20 cellular contexts compared by ENCODE assay signal in genomic region chr2:79428745-79429144, GRCh38.
A peak's percentile ranks its signal among the peaks of the same experiment; 100 is the strongest.
DNase-seq lines count a peak whose midpoint lies in the region; ATAC-seq and TF ChIP-seq lines count a peak whose summit lies in the region.
"Had no signal": no experiment of that assay in that cellular context is flagged by ENCODE, and none has a peak within 500 bp of the region (broad histone marks: within the 10 kb centered on the region; RNA-seq: fewer than 3 reads in every experiment).

No MANE protein-coding gene starts in this region.

- H3K23me2 ChIP-seq in H9 (ENCODE audit: insufficient read length, low read depth, low read length, poor library complexity, severe bottlenecking): no peaks in the 10 kb centered on the region

- H3K36me3 Mint-ChIP-seq in GM23338 (ENCODE audit: low read depth) (no peaks in the 10 kb centered on the region), H9 (ENCODE audit: insufficient read depth in 1 of 3, low read depth in 3 of 3) (no peaks in the 10 kb centered on the region), WTC11 (no peaks in the 10 kb centered on the region)
- no peaks in the 10 kb centered on the region for H3K36me3 Mint-ChIP-seq in naive thymus-derived CD8-positive, alpha-beta T cell
- H3K36me3 Mint-ChIP-seq: CD4-positive, CD25-positive, alpha-beta regulatory T cell; CD8-positive, alpha-beta memory T cell had no signal

- no peaks in the 10 kb centered on the region for H3F3A ChIP-seq in GM23338 (replicated peaks; ENCODE audit: low read depth)

- H3K4me1 ChIP-seq in GM23338 (ENCODE audit: insufficient read depth) (peaks cover 13% of the 10 kb centered on the region), H9 (ENCODE audit: insufficient read depth, low read length) (peaks cover 4% of the 10 kb centered on the region; the same call in 1 of the 2 replicates), mesendoderm (ENCODE audit: control insufficient read depth, low read depth, low read length) (no peaks in the 10 kb centered on the region)
- H3K4me1 ChIP-seq: BE2C had no signal

- H2BK5ac ChIP-seq in H9 (ENCODE audit: insufficient read length, low read length) (no peak overlapping the region), mesendoderm (ENCODE audit: low read length) (no peak overlapping the region)

- H4K5ac ChIP-seq in H9 (ENCODE audit: insufficient read length, low read depth, low read length) (no peak overlapping the region), mesendoderm (ENCODE audit: low read length) (no peak overlapping the region)

- H2AFZ ChIP-seq in GM23338: no peak overlapping the region
- no peak overlapping the region for H2AFZ ChIP-seq in H9 (ENCODE audit: low read length)

- H4K8ac ChIP-seq in H9 (replicated peaks; ENCODE audit: insufficient read length, low read depth, low read length) (no peak overlapping the region), mesendoderm (ENCODE audit: low read depth, low read length) (no peak overlapping the region)

- H3K4me3 ChIP-seq in GM23338 (no peak overlapping the region), mesendoderm (ENCODE audit: low read length) (no peak overlapping the region)
- H3K4me3 ChIP-seq: GM12878 had no signal

- H3T11ph ChIP-seq in H9 (ENCODE audit: low read length): no peak overlapping the region

- H4K91ac ChIP-seq in H9 (ENCODE audit: insufficient read length, low read depth, low read length): no peak overlapping the region

- H3K79me2 ChIP-seq in GM23338 (replicated peaks; ENCODE audit: insufficient read depth): no peaks in the 10 kb centered on the region
- H3K79me2 ChIP-seq in H9 (ENCODE audit: insufficient read depth, low read length): no peaks in the 10 kb centered on the region
- H3K79me2 ChIP-seq in mesendoderm (ENCODE audit: control insufficient read depth, insufficient read depth, low read length): no peaks in the 10 kb centered on the region

- no peak overlapping the region for H3K14ac ChIP-seq in H9 (ENCODE audit: insufficient read depth, low read length)

- no peak overlapping the region for H2BK20ac ChIP-seq in H9 (ENCODE audit: low read depth, low read length, poor library complexity, severe bottlenecking)

- H3K9ac ChIP-seq in H9 (ENCODE audit: extremely low read depth, insufficient read length, low read length) (no peak overlapping the region), mesendoderm (ENCODE audit: low read length) (no peak overlapping the region)

- no peak overlapping the region for H3K27ac Mint-ChIP-seq in GM23338
- H3K27ac Mint-ChIP-seq in H9: peak overlapping the region in 2 of 3 experiments; percentile 30 to 91; a peak in 4 of 7 replicates
- peak overlapping the region; percentile 49; the same call in 1 of the 2 replicates for H3K27ac Mint-ChIP-seq in WTC11
- no peak overlapping the region for H3K27ac Mint-ChIP-seq in naive thymus-derived CD8-positive, alpha-beta T cell
- H3K27ac Mint-ChIP-seq: CD4-positive, CD25-positive, alpha-beta regulatory T cell; CD8-positive, alpha-beta memory T cell had no signal

- DNase-seq in GM23338 (ENCODE audit: low spot score): peak; percentile 40
- no peak for DNase-seq in H9
- no peak for DNase-seq in WTC11 (ENCODE audit: low spot score)
- peak; percentile 23 for DNase-seq in mesendoderm
- no peak for DNase-seq in NCI-H1092 (lab: John Stamatoyannopoulos, UW)
- no peak for DNase-seq in naive thymus-derived CD8-positive, alpha-beta T cell
- DNase-seq: ACHN; BE2C; C1 segment of cervical spinal cord; CD4-positive, CD25-positive, alpha-beta regulatory T cell; CD8-positive, alpha-beta memory T cell; COR-L47; DMS 273 treated with DMSO at 0.1 percent for 48 hours; DMS53; DND-41; EL; GOT3; H7 had no signal

- no peak for TF ChIP-seq CTCF in GM23338 (conservative IDR thresholded peaks at IDR 0.05; ENCODE audit: low read depth in 2 of 2)
- TF ChIP-seq CTCF in H9 (conservative IDR thresholded peaks at IDR 0.05): no peak
- TF ChIP-seq CTCF in WTC11 (IDR thresholded peaks at IDR 0.05): no peak

- no peak overlapping the region; the same call in 2 of the 3 replicates for H3K4me3 Mint-ChIP-seq in GM23338
- no peak overlapping the region for H3K4me3 Mint-ChIP-seq in H9
- no peak overlapping the region for H3K4me3 Mint-ChIP-seq in WTC11
- no peak overlapping the region for H3K4me3 Mint-ChIP-seq in naive thymus-derived CD8-positive, alpha-beta T cell
- H3K4me3 Mint-ChIP-seq: CD4-positive, CD25-positive, alpha-beta regulatory T cell; CD8-positive, alpha-beta memory T cell had no signal

- H2AK5ac ChIP-seq in H9 (ENCODE audit: insufficient read length, low read length): no peak overlapping the region
- no peak overlapping the region for H2AK5ac ChIP-seq in mesendoderm (ENCODE audit: low read length)

- no peak overlapping the region for H2BK12ac ChIP-seq in H9 (ENCODE audit: insufficient read length, low read depth, low read length)

- H3K79me1 ChIP-seq in H9 (ENCODE audit: insufficient read depth, low read depth, low read length, poor library complexity, severe bottlenecking) (no peaks in the 10 kb centered on the region), mesendoderm (ENCODE audit: low read length) (no peaks in the 10 kb centered on the region)

- no peaks in the 10 kb centered on the region for H3K27me3 Mint-ChIP-seq in GM23338 (ENCODE audit: insufficient read depth, low read depth, poor library complexity)
- no peaks in the 10 kb centered on the region for H3K27me3 Mint-ChIP-seq in H9 (ENCODE audit: low read depth)
- no peaks in the 10 kb centered on the region for H3K27me3 Mint-ChIP-seq in WTC11 (ENCODE audit: low read depth)
- no peaks in the 10 kb centered on the region for H3K27me3 Mint-ChIP-seq in naive thymus-derived CD8-positive, alpha-beta T cell
- H3K27me3 Mint-ChIP-seq: CD4-positive, CD25-positive, alpha-beta regulatory T cell; CD8-positive, alpha-beta memory T cell had no signal

- no peak overlapping the region for H3K4ac ChIP-seq in H9 (ENCODE audit: low read depth, low read length)
- no peak overlapping the region for H3K4ac ChIP-seq in mesendoderm (ENCODE audit: low read depth, low read length)

- CTCF ChIA-PET in WTC11 (lab: Charles Lee): interaction anchor here (0.9 to 1.1 kb wide), 2 partner anchors 9 to 388 kb away, joined by 3 to 5 read pairs; no protein-coding TSS in a partner anchor

- H3K4me2 ChIP-seq in GM23338 (peak overlapping the region; percentile 15; the same call in 1 of the 2 replicates), H9 (ENCODE audit: insufficient read depth, insufficient read length, low read length) (no peak overlapping the region), mesendoderm (ENCODE audit: low read length) (no peak overlapping the region)

- ATAC-seq in GM23338 (peak; percentile 77), WTC11 (peak; percentile 89), GM21576 (IDR thresholded peaks at IDR 0.05; ENCODE audit: unreplicated experiment) (no peak)
- no peak for ATAC-seq in naive thymus-derived CD8-positive, alpha-beta T cell
- ATAC-seq: GM12878 had no signal

- H3K9me3 ChIP-seq in H9 (ENCODE audit: control insufficient read depth, low read depth, low read length): no peaks in the 10 kb centered on the region
- H3K9me3 ChIP-seq: BE2C had no signal

- H3K9me3 Mint-ChIP-seq in GM23338: no peaks in the 10 kb centered on the region
- no peaks in the 10 kb centered on the region for H3K9me3 Mint-ChIP-seq in H9
- no peaks in the 10 kb centered on the region for H3K9me3 Mint-ChIP-seq in WTC11
- peaks cover 0 to 15% (median 2%) of the 10 kb centered on the region in 9 donors for H3K9me3 Mint-ChIP-seq in naive thymus-derived CD8-positive, alpha-beta T cell

- no peak overlapping the region for H2BK15ac ChIP-seq in H9 (ENCODE audit: low read depth, low read length)
- no peak overlapping the region for H2BK15ac ChIP-seq in mesendoderm (replicated peaks; ENCODE audit: low read depth)

- no peak overlapping the region for H3K18ac ChIP-seq in H9 (ENCODE audit: insufficient read length, low read depth, low read length)
- no peak overlapping the region for H3K18ac ChIP-seq in mesendoderm (ENCODE audit: low read length)

- POLR2A ChIA-PET in WTC11 (lab: Charles Lee): interaction anchor here (0.5 kb wide), 1 partner anchor 35 kb away, joined by 6 read pairs; no protein-coding TSS in a partner anchor
- POLR2A ChIA-PET in naive thymus-derived CD8-positive, alpha-beta T cell (lab: Charles Lee): no interaction called here

- no peak overlapping the region for H3K56ac ChIP-seq in H9 (ENCODE audit: insufficient read length, low read depth, low read length)
- no peak overlapping the region for H3K56ac ChIP-seq in mesendoderm (ENCODE audit: low read length)

- peaks cover 16% of the 10 kb centered on the region for H3K4me1 Mint-ChIP-seq in GM23338
- peaks cover 24 to 25% of the 10 kb centered on the region in 2 experiments for H3K4me1 Mint-ChIP-seq in H9
- H3K4me1 Mint-ChIP-seq in WTC11: peaks cover 26% of the 10 kb centered on the region
- H3K4me1 Mint-ChIP-seq in naive thymus-derived CD8-positive, alpha-beta T cell: no peaks in the 10 kb centered on the region
- H3K4me1 Mint-ChIP-seq: CD4-positive, CD25-positive, alpha-beta regulatory T cell; CD8-positive, alpha-beta memory T cell had no signal

- H3K27me3 ChIP-seq in GM23338 (ENCODE audit: insufficient read depth) (no peaks in the 10 kb centered on the region), H9 (ENCODE audit: insufficient read depth, low read length) (no peaks in the 10 kb centered on the region), mesendoderm (ENCODE audit: insufficient read depth, low read length, poor library complexity) (no peaks in the 10 kb centered on the region)
- H3K27me3 ChIP-seq: BE2C had no signal

- no peak overlapping the region for H3K23ac ChIP-seq in H9 (ENCODE audit: insufficient read length, low read depth, low read length)
- H3K23ac ChIP-seq in mesendoderm (ENCODE audit: low read length): no peak overlapping the region

- no peak overlapping the region for H3K27ac ChIP-seq in GM23338 (ENCODE audit: low read depth)
- no peak overlapping the region for H3K27ac ChIP-seq in H9 (ENCODE audit: insufficient read length, low read depth, low read length)
- no peak overlapping the region for H3K27ac ChIP-seq in mesendoderm (ENCODE audit: low read depth, low read length)

- H3K36me3 ChIP-seq in GM23338 (ENCODE audit: insufficient read depth) (no peaks in the 10 kb centered on the region), mesendoderm (ENCODE audit: control insufficient read depth, insufficient read depth, low read length) (no peaks in the 10 kb centered on the region)
- H3K36me3 ChIP-seq: BE2C had no signal

- H2BK120ac ChIP-seq in H9 (ENCODE audit: low read depth, low read length, poor library complexity, severe bottlenecking) (no peak overlapping the region), mesendoderm (ENCODE audit: low read depth, low read length) (no peak overlapping the region)

- no peaks in the 10 kb centered on the region for H3K9me2 ChIP-seq in GM23338 (ENCODE audit: insufficient read depth)

- H4K20me1 ChIP-seq in GM23338 (replicated peaks; ENCODE audit: insufficient read depth) (no peaks in the 10 kb centered on the region), H9 (ENCODE audit: control insufficient read depth, insufficient read depth, insufficient read length) (no peaks in the 10 kb centered on the region)

- WGBS in H9 (ENCODE audit: extremely low coverage, insufficient read length, low lambda C conversion rate): no CpG with 5 or more reads among the region's 1 CpG
- no CpG with 5 or more reads among the region's 1 CpG for WGBS in mesendoderm (ENCODE audit: extremely low coverage, insufficient coverage, low lambda C conversion rate)

TF ChIP-seq in WTC11, 78 proteins besides CTCF, POLR2A, EP300 and RAD21 (continues in another document):
- TF ChIP-seq ZNF317 (CRISPR knock-in tag; IDR thresholded peaks at IDR 0.05; ENCODE audit: borderline replicate concordance, low read depth): no peak

Comparison
In these comparisons a context has a peak if more than half of its experiments do, and no peak if none do; other contexts are left out.
1. ATAC-seq: peak in GM23338 (single experiment) and WTC11 (single experiment); none in naive thymus-derived CD8-positive, alpha-beta T cell (0 of 2) and GM21576 (single experiment).
2. DNase-seq: peak in GM23338 (single experiment) and mesendoderm (single experiment); none in H9 (single experiment), WTC11 (single experiment), NCI-H1092 (single experiment) and naive thymus-derived CD8-positive, alpha-beta T cell (0 of 10).
3. H3K27ac Mint-ChIP-seq: peak in H9 (2 of 3) and WTC11 (single experiment); none in GM23338 (single experiment) and naive thymus-derived CD8-positive, alpha-beta T cell (0 of 10).